In genomic region chr17:58326609-58327341, GRCh38 we compare ENCODE assay signal across 11 cellular contexts. TPM values are rescaled to one million over a fixed set of nuclear protein-coding genes. Genes with fewer than 3 reads are reported as not detected.
DNase-seq lines count a peak whose midpoint lies in the region; ATAC-seq and TF ChIP-seq lines count a peak whose summit lies in the region.
"Had no signal": no experiment of that assay in that cellular context is flagged by ENCODE, and none has a peak within 500 bp of the region (broad histone marks: within the 10 kb centered on the region; RNA-seq: fewer than 3 reads in every experiment).

No MANE protein-coding gene starts in this region.

- H2BK5ac ChIP-seq in H9 (ENCODE audit: insufficient read length, low read length) = no peak overlapping the region

- H2BK120ac ChIP-seq in H9 (ENCODE audit: low read depth, low read length, poor library complexity, severe bottlenecking) = no peak overlapping the region

- POLR2A ChIA-PET in CD8-positive, alpha-beta memory T cell (lab: Charles Lee) = interaction anchor here (1.1 to 13.6 kb wide), 6 partner anchors 9 to 154 kb away, joined by 3 to 491 read pairs (median 17); partner anchors contain the start of genes RNF43 and SUPT4H1

- no peak overlapping the region for H2AK5ac ChIP-seq in H9 (ENCODE audit: insufficient read length, low read length)

- H3K18ac ChIP-seq in H9 (ENCODE audit: insufficient read length, low read depth, low read length) = peak overlapping the region; percentile 44

- H3K36me3 ChIP-seq in CD8-positive, alpha-beta memory T cell (ENCODE audit: insufficient read depth, low read length) = peaks cover 17% of the 10 kb centered on the region
- H3K36me3 ChIP-seq: cardiac muscle cell had no signal

- H3K4me2 ChIP-seq in H9 (ENCODE audit: insufficient read depth, insufficient read length, low read length) = no peak overlapping the region

- TF ChIP-seq CTCF in H9 (conservative IDR thresholded peaks at IDR 0.05) = no peak

- H4K5ac ChIP-seq in H9 (ENCODE audit: insufficient read length, low read depth, low read length) = no peak overlapping the region

- no peak overlapping the region for H3K14ac ChIP-seq in H9 (ENCODE audit: insufficient read depth, low read length)

- no peak overlapping the region for H4K91ac ChIP-seq in H9 (ENCODE audit: insufficient read length, low read depth, low read length)

- H3K4me1 Mint-ChIP-seq in CD8-positive, alpha-beta memory T cell = peaks cover 43 to 61% (median 55%) of the 10 kb centered on the region in 3 donors
- H3K4me1 Mint-ChIP-seq in H9 = peaks cover 45 to 60% of the 10 kb centered on the region in 2 experiments
- H3K4me1 Mint-ChIP-seq in natural killer cell treated with Interleukin-12 subunit alpha and Interleukin-12 subunit beta and Interleukin-15 and Interleukin-18, amount 100 ng/mL, for 72 hours (ENCODE audit: low read depth in 2 of 2) = peaks cover 67 to 75% of the 10 kb centered on the region in 2 donors

- no peak for ATAC-seq in activated naive CD4-positive, alpha-beta T cell treated with anti-CD3 and anti-CD28 coated beads, Interleukin-2, amount 50 U/mL, for 72 hours
- ATAC-seq in natural killer cell treated with Interleukin-12 subunit alpha and Interleukin-12 subunit beta and Interleukin-15 and Interleukin-18, amount 100 ng/mL, for 72 hours = no peak
- ATAC-seq in GM21786 (IDR thresholded peaks at IDR 0.05; ENCODE audit: unreplicated experiment) = no peak
- no peak for ATAC-seq in GM18502 (IDR thresholded peaks at IDR 0.05; ENCODE audit: poor library complexity, unreplicated experiment)

- H3K27ac ChIP-seq in CD8-positive, alpha-beta memory T cell (ENCODE audit: low read depth, low read length) = no peak overlapping the region
- H3K27ac ChIP-seq in H9 (ENCODE audit: insufficient read length, low read depth, low read length) = no peak overlapping the region
- H3K27ac ChIP-seq: cardiac muscle cell had no signal

- H2BK20ac ChIP-seq in H9 (ENCODE audit: low read depth, low read length, poor library complexity, severe bottlenecking) = no peak overlapping the region

- peaks cover 0 to 2% (median 0%) of the 10 kb centered on the region in 5 donors for H3K9me3 Mint-ChIP-seq in CD8-positive, alpha-beta memory T cell
- H3K9me3 Mint-ChIP-seq in H9 = no peaks in the 10 kb centered on the region
- no peaks in the 10 kb centered on the region for H3K9me3 Mint-ChIP-seq in activated naive CD4-positive, alpha-beta T cell treated with anti-CD3 and anti-CD28 coated beads, Interleukin-2, amount 50 U/mL, for 72 hours
- H3K9me3 Mint-ChIP-seq in natural killer cell treated with Interleukin-12 subunit alpha and Interleukin-12 subunit beta and Interleukin-15 and Interleukin-18, amount 100 ng/mL, for 72 hours = no peaks in the 10 kb centered on the region

- no peaks in the 10 kb centered on the region for H3K27me3 ChIP-seq in CD8-positive, alpha-beta memory T cell (ENCODE audit: insufficient read depth, low read length, poor library complexity, severe bottlenecking)
- no peaks in the 10 kb centered on the region; the same call in 1 of the 2 replicates for H3K27me3 ChIP-seq in H9 (ENCODE audit: insufficient read depth, low read length)
- H3K27me3 ChIP-seq: cardiac muscle cell had no signal

- no peak overlapping the region for H2AFZ ChIP-seq in H9 (ENCODE audit: low read length)

- no peak overlapping the region for H3K56ac ChIP-seq in H9 (ENCODE audit: insufficient read length, low read depth, low read length)

- H3K9me3 ChIP-seq in CD8-positive, alpha-beta memory T cell (ENCODE audit: low read length) = no peaks in the 10 kb centered on the region
- no peaks in the 10 kb centered on the region for H3K9me3 ChIP-seq in H9 (ENCODE audit: control insufficient read depth, low read depth, low read length)

- no CpG with 5 or more reads among the region's 9 CpGs for WGBS in H9 (ENCODE audit: extremely low coverage, insufficient read length, low lambda C conversion rate)

- no peak overlapping the region for H3K4me3 ChIP-seq in CD8-positive, alpha-beta memory T cell (ENCODE audit: low read length)
- H3K4me3 ChIP-seq: cardiac muscle cell had no signal

- H3T11ph ChIP-seq in H9 (ENCODE audit: low read length) = no peak overlapping the region

- no peak overlapping the region for H3K4ac ChIP-seq in H9 (ENCODE audit: low read depth, low read length)

- H3K27ac Mint-ChIP-seq in CD8-positive, alpha-beta memory T cell = peak overlapping the region; percentile 86 to 99 (median 92)
- H3K27ac Mint-ChIP-seq in H9 = no peak overlapping the region
- peak overlapping the region; percentile 92 to 100 for H3K27ac Mint-ChIP-seq in activated naive CD4-positive, alpha-beta T cell treated with anti-CD3 and anti-CD28 coated beads, Interleukin-2, amount 50 U/mL, for 72 hours
- peak overlapping the region; percentile 100 for H3K27ac Mint-ChIP-seq in natural killer cell treated with Interleukin-12 subunit alpha and Interleukin-12 subunit beta and Interleukin-15 and Interleukin-18, amount 100 ng/mL, for 72 hours

- no peak overlapping the region for H2BK15ac ChIP-seq in H9 (ENCODE audit: low read depth, low read length)

- H3K36me3 Mint-ChIP-seq in CD8-positive, alpha-beta memory T cell = peaks cover 15 to 47% (median 18%) of the 10 kb centered on the region in 3 donors
- H3K36me3 Mint-ChIP-seq in H9 (ENCODE audit: insufficient read depth in 1 of 3, low read depth in 3 of 3) = peaks cover 0 to 5% (median 0%) of the 10 kb centered on the region in 3 experiments; a peak in 5 of 7 replicates
- H3K36me3 Mint-ChIP-seq in activated naive CD4-positive, alpha-beta T cell treated with anti-CD3 and anti-CD28 coated beads, Interleukin-2, amount 50 U/mL, for 72 hours = peaks cover 17 to 32% of the 10 kb centered on the region in 2 donors
- H3K36me3 Mint-ChIP-seq in natural killer cell treated with Interleukin-12 subunit alpha and Interleukin-12 subunit beta and Interleukin-15 and Interleukin-18, amount 100 ng/mL, for 72 hours = peaks cover 17% of the 10 kb centered on the region

- peaks cover 0 to 2% of the 10 kb centered on the region in 2 donors for H3K27me3 Mint-ChIP-seq in CD8-positive, alpha-beta memory T cell
- peaks cover 36% of the 10 kb centered on the region for H3K27me3 Mint-ChIP-seq in H9 (ENCODE audit: low read depth)
- H3K27me3 Mint-ChIP-seq in natural killer cell treated with Interleukin-12 subunit alpha and Interleukin-12 subunit beta and Interleukin-15 and Interleukin-18, amount 100 ng/mL, for 72 hours = no peaks in the 10 kb centered on the region

- CTCF ChIA-PET in CD8-positive, alpha-beta memory T cell (lab: Charles Lee) = interaction anchor here (1.0 to 15.4 kb wide), 8 partner anchors 10 to 161 kb away, joined by 3 to 504 read pairs (median 4); partner anchors contain the start of genes HSF5, RNF43 and SUPT4H1

- H3K9ac ChIP-seq in H9 (ENCODE audit: extremely low read depth, insufficient read length, low read length) = no peak overlapping the region

- no peaks in the 10 kb centered on the region for H3K79me1 ChIP-seq in H9 (ENCODE audit: insufficient read depth, low read depth, low read length, poor library complexity, severe bottlenecking)

- peaks cover 34% of the 10 kb centered on the region for H3K4me1 ChIP-seq in CD8-positive, alpha-beta memory T cell (ENCODE audit: insufficient read depth, low read length)
- peaks cover 5% of the 10 kb centered on the region; the same call in 1 of the 2 replicates for H3K4me1 ChIP-seq in H9 (ENCODE audit: insufficient read depth, low read length)

- peaks cover 15% of the 10 kb centered on the region for H3K23me2 ChIP-seq in H9 (ENCODE audit: insufficient read length, low read depth, low read length, poor library complexity, severe bottlenecking)

- no peak overlapping the region for H2BK12ac ChIP-seq in H9 (ENCODE audit: insufficient read length, low read depth, low read length)

- H3K4me3 Mint-ChIP-seq in CD8-positive, alpha-beta memory T cell = peak overlapping the region; percentile 89 to 100 (median 95)
- H3K4me3 Mint-ChIP-seq in H9 = no peak overlapping the region
- peak overlapping the region; percentile 80 for H3K4me3 Mint-ChIP-seq in natural killer cell treated with Interleukin-12 subunit alpha and Interleukin-12 subunit beta and Interleukin-15 and Interleukin-18, amount 100 ng/mL, for 72 hours

- DNase-seq in CD8-positive, alpha-beta memory T cell = no peak
- no peak for DNase-seq in H9
- DNase-seq in activated naive CD4-positive, alpha-beta T cell treated with anti-CD3 and anti-CD28 coated beads, Interleukin-2, amount 50 U/mL, for 72 hours (ENCODE audit: low spot score in 2 of 2) = no peak
- DNase-seq in natural killer cell treated with Interleukin-12 subunit alpha and Interleukin-12 subunit beta and Interleukin-15 and Interleukin-18, amount 100 ng/mL, for 72 hours (ENCODE audit: low spot score) = no peak
- no peak for DNase-seq in effector CD4-positive, alpha-beta T cell
- DNase-seq: NCI-H1436; NCI-H774; stimulated activated CD8-positive, alpha-beta memory T cell treated with anti-CD3 and anti-CD28 coated beads, Interleukin-4, amount 100 ng/mL, for 48 hours had no signal

- no peak overlapping the region for H3K23ac ChIP-seq in H9 (ENCODE audit: insufficient read length, low read depth, low read length)

- H3K79me2 ChIP-seq in H9 (ENCODE audit: insufficient read depth, low read length) = no peaks in the 10 kb centered on the region

- H4K20me1 ChIP-seq in H9 (ENCODE audit: control insufficient read depth, insufficient read depth, insufficient read length) = no peaks in the 10 kb centered on the region

- H4K8ac ChIP-seq in H9 (replicated peaks; ENCODE audit: insufficient read length, low read depth, low read length) = no peak overlapping the region

RNA-seq across cellular contexts. Expression of gene TSPOAP1, which starts 1.8 kb away (rescaled TPM):
- total RNA-seq in CD8-positive, alpha-beta memory T cell = 10 to 100 TPM; 14.4 to 15.0 TPM
- polyA plus RNA-seq in CD8-positive, alpha-beta memory T cell = 4.0 TPM
- 17.3 and 19.0 TPM in 2 replicates for total RNA-seq in H9 (2021)
- total RNA-seq in activated naive CD4-positive, alpha-beta T cell treated with anti-CD3 and anti-CD28 coated beads, Interleukin-2, amount 50 U/mL, for 72 hours = 100 to 1,000 TPM in 1 of 2 donors, 10 to 100 TPM in 1; 19.2 to 123 TPM
- 10 to 100 TPM; 54.0 to 82.3 TPM for total RNA-seq in natural killer cell treated with Interleukin-12 subunit alpha and Interleukin-12 subunit beta and Interleukin-15 and Interleukin-18, amount 100 ng/mL, for 72 hours

RNA-seq across cellular contexts. Expression of gene SUPT4H1, which starts 25.2 kb away (rescaled TPM):
- 100 to 1,000 TPM; 145 to 149 TPM for total RNA-seq in CD8-positive, alpha-beta memory T cell
- polyA plus RNA-seq in CD8-positive, alpha-beta memory T cell = 97.5 TPM
- total RNA-seq in H9 (2021) = 107 and 109 TPM in 2 replicates
- total RNA-seq in activated naive CD4-positive, alpha-beta T cell treated with anti-CD3 and anti-CD28 coated beads, Interleukin-2, amount 50 U/mL, for 72 hours = 100 to 1,000 TPM; 105 to 141 TPM
- total RNA-seq in natural killer cell treated with Interleukin-12 subunit alpha and Interleukin-12 subunit beta and Interleukin-15 and Interleukin-18, amount 100 ng/mL, for 72 hours = 100 to 1,000 TPM in 1 of 2 donors, 10 to 100 TPM in 1; 84.0 to 143 TPM

RNA-seq across cellular contexts. Expression of gene MPO, which starts 46.0 kb away (rescaled TPM):
- total RNA-seq in CD8-positive, alpha-beta memory T cell = not detected
- not detected for polyA plus RNA-seq in CD8-positive, alpha-beta memory T cell
- not detected in 2 replicates for total RNA-seq in H9 (2021)
- not detected for total RNA-seq in activated naive CD4-positive, alpha-beta T cell treated with anti-CD3 and anti-CD28 coated beads, Interleukin-2, amount 50 U/mL, for 72 hours
- not detected for total RNA-seq in natural killer cell treated with Interleukin-12 subunit alpha and Interleukin-12 subunit beta and Interleukin-15 and Interleukin-18, amount 100 ng/mL, for 72 hours
- total RNA-seq: cardiac muscle cell had no signal
- polyA plus RNA-seq: cardiac muscle cell had no signal

Comparison
In these comparisons a context has a peak if more than half of its experiments do, and no peak if none do; other contexts are left out.
1. H3K27ac Mint-ChIP-seq: peak in CD8-positive, alpha-beta memory T cell (8 of 8), activated naive CD4-positive, alpha-beta T cell treated with anti-CD3 and anti-CD28 coated beads, Interleukin-2, amount 50 U/mL, for 72 hours (2 of 2) and natural killer cell treated with Interleukin-12 subunit alpha and Interleukin-12 subunit beta and Interleukin-15 and Interleukin-18, amount 100 ng/mL, for 72 hours (2 of 2); none in H9 (0 of 3).
2. H3K4me3 Mint-ChIP-seq: peak in CD8-positive, alpha-beta memory T cell (7 of 7) and natural killer cell treated with Interleukin-12 subunit alpha and Interleukin-12 subunit beta and Interleukin-15 and Interleukin-18, amount 100 ng/mL, for 72 hours (single experiment); none in H9 (0 of 2).